18 cellular contexts compared by ENCODE assay signal in genomic region chr20:15512916-15513315, GRCh38.
"Had no signal": no experiment of that assay in that cellular context is flagged by ENCODE, and none has a peak within 500 bp of the region (broad histone marks: within the 10 kb centered on the region; RNA-seq: fewer than 3 reads in every experiment).

No MANE protein-coding gene starts in this region.

- DNase-seq: IMR-90, Karpas-422, KG1, MG63, NCI-H1092, NCI-H1105 treated with DMSO at 0.1 percent for 48 hours, NCI-H1417 treated with DMSO at 0.1 percent for 48 hours, NCI-H146, NCI-H1694 treated with DMSO at 0.1 percent for 48 hours, NCI-H2029, NCI-H2081 treated with DMSO at 0.1 percent for 48 hours, NCI-H2171, NCI-H524, NCI-H748 treated with DMSO at 0.1 percent for 48 hours, RPMI8226, SHP77 had no signal

- H3K4me3 ChIP-seq: MG63 had no signal

- ATAC-seq: HepG2, SK-N-SH treated with all-trans-retinoic acid at 6 μM for 48 hours had no signal
